Comparison of ENCODE assay signal across 13 cellular contexts in the genomic region with DNA sequence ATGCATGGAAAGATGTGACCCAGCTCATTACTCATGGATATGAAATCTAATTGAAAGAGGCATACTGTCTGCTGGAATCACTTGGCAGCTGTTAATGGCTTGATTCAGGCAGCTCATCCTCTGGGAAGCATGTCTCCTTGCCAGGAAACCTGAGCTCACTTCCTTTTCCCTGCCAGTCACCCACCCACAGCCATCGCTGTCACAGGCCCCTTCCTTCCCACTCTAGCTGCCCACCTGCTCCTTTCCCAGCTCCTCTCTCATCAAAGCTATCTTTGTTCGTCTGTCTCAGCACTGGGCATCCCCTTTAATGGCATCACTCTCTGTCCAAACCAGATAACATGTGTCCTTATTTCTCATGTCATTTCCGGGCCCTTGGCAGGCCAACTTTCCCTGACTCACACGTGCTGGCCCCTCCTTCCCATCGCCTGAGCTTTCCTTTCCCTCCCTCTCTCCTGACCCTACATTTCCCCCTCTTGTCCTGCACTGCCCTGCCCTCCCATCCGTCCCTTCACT.
DNase-seq lines count a peak whose midpoint lies in the region; ATAC-seq and TF ChIP-seq lines count a peak whose summit lies in the region.
"Had no signal": no experiment of that assay in that cellular context is flagged by ENCODE, and none has a peak within 500 bp of the region (broad histone marks: within the 10 kb centered on the region; RNA-seq: fewer than 3 reads in every experiment).

No MANE protein-coding gene starts in this region.

- H3K9me3 ChIP-seq in left ventricle myocardium inferior (replicated peaks): no peaks in the 10 kb centered on the region
- H3K9me3 ChIP-seq in SK-N-SH: no peaks in the 10 kb centered on the region
- no peaks in the 10 kb centered on the region for H3K9me3 ChIP-seq in upper lobe of right lung
- H3K9me3 ChIP-seq: sigmoid colon, thyroid gland had no signal

- H3K36me3 ChIP-seq in left ventricle myocardium inferior (no peaks in the 10 kb centered on the region), SK-N-SH (replicated peaks in 1 of 2; ENCODE audit: control insufficient read depth in 1 of 2, insufficient read depth in 2 of 2, low read length in 1 of 2) (no peaks in the 10 kb centered on the region), upper lobe of right lung (no peaks in the 10 kb centered on the region), brain microvascular endothelial cell (replicated peaks) (no peaks in the 10 kb centered on the region)
- H3K36me3 ChIP-seq: sigmoid colon, thyroid gland had no signal

- no peak for DNase-seq in Right ventricle myocardium superior
- DNase-seq in left ventricle myocardium inferior: no peak
- no peak for DNase-seq in SK-N-SH
- peak; percentile 71 to 73 for DNase-seq in foreskin fibroblast
- DNase-seq in upper lobe of right lung: no peak
- DNase-seq in stimulated activated effector memory CD8-positive, alpha-beta T cell treated with anti-CD3 and anti-CD28 coated beads, Interleukin-12 subunit alpha, Interleukin-12 subunit beta, amount 100 ng/mL, for 72 hours (ENCODE audit: low spot score in 2 of 2): no peak
- no peak for DNase-seq in brain microvascular endothelial cell
- DNase-seq: naive B cell, SIG-M5, sigmoid colon, thyroid gland had no signal

- 20% methylated on average over 6 of the region's 6 CpGs for WGBS in SK-N-SH (ENCODE audit: low lambda C conversion rate)

- peak overlapping the region; percentile 17; the same call in 1 of the 2 replicates for H3K9ac ChIP-seq in SK-N-SH

- no peaks in the 10 kb centered on the region for H3K4me1 Mint-ChIP-seq in stimulated activated effector memory CD8-positive, alpha-beta T cell treated with anti-CD3 and anti-CD28 coated beads, Interleukin-12 subunit alpha, Interleukin-12 subunit beta, amount 100 ng/mL, for 72 hours
- H3K4me1 Mint-ChIP-seq: naive B cell, WTC11 had no signal

- in situ Hi-C loops in brain microvascular endothelial cell (cut with HindIII; ENCODE audit: low pct_ligation_motif_present, low sequenced_read_pairs): no loop called here

- intact Hi-C loops in Right ventricle myocardium superior (cut with DNase I): no loop called here
- intact Hi-C loops in left ventricle myocardium inferior (cut with micrococcal nuclease): no loop called here
- intact Hi-C loops in upper lobe of right lung (cut with DNase I): no loop called here

- H3K27ac ChIP-seq in left ventricle myocardium inferior (replicated peaks) (no peak overlapping the region), SK-N-SH (ENCODE audit: low read depth in 2 of 2, low read length in 1 of 2) (peak overlapping the region in 1 of 2 experiments; percentile 80; a peak in 2 of 4 replicates), upper lobe of right lung (no peak overlapping the region), brain microvascular endothelial cell (no peak overlapping the region)
- H3K27ac ChIP-seq: sigmoid colon, thyroid gland had no signal

- no peaks in the 10 kb centered on the region for H3K9me2 ChIP-seq in SK-N-SH

- peak; percentile 57 to 92 for TF ChIP-seq EP300 in SK-N-SH (IDR thresholded peaks at IDR 0.05; ENCODE audit: borderline replicate concordance in 1 of 2, low read depth in 1 of 2, low read length in 1 of 2)

- TF ChIP-seq CTCF in left ventricle myocardium inferior (IDR thresholded peaks at IDR 0.05; ENCODE audit: borderline replicate concordance) (no peak), SK-N-SH (IDR thresholded peaks at IDR 0.05) (no peak), foreskin fibroblast (IDR thresholded peaks at IDR 0.05; ENCODE audit: low read depth, low read length) (no peak), upper lobe of right lung (IDR thresholded peaks at IDR 0.05) (no peak), brain microvascular endothelial cell (IDR thresholded peaks at IDR 0.05; ENCODE audit: low read depth, low read length, missing control alignments) (no peak)

- H3K4me1 ChIP-seq in left ventricle myocardium inferior (peaks cover 9% of the 10 kb centered on the region), SK-N-SH (ENCODE audit: control insufficient read depth in 1 of 2, insufficient read depth in 2 of 2, low read depth in 1 of 2, low read length in 1 of 2) (peaks cover 5 to 11% of the 10 kb centered on the region in 2 experiments), upper lobe of right lung (no peaks in the 10 kb centered on the region)
- H3K4me1 ChIP-seq: thyroid gland had no signal

- peak overlapping the region; percentile 65; the same call in 1 of the 2 replicates for H2AFZ ChIP-seq in SK-N-SH (ENCODE audit: low read depth)

- no peaks in the 10 kb centered on the region for H3K36me3 Mint-ChIP-seq in stimulated activated effector memory CD8-positive, alpha-beta T cell treated with anti-CD3 and anti-CD28 coated beads, Interleukin-12 subunit alpha, Interleukin-12 subunit beta, amount 100 ng/mL, for 72 hours
- H3K36me3 Mint-ChIP-seq: WTC11 had no signal

- CTCF ChIA-PET in SK-N-SH (lab: Yijun Ruan, JAX): interaction anchor here (0.8 to 1.9 kb wide), 3 partner anchors 10 to 942 kb away, joined by 3 to 7 read pairs (median 4); no protein-coding TSS in a partner anchor

- no peak overlapping the region for H3K4me3 Mint-ChIP-seq in stimulated activated effector memory CD8-positive, alpha-beta T cell treated with anti-CD3 and anti-CD28 coated beads, Interleukin-12 subunit alpha, Interleukin-12 subunit beta, amount 100 ng/mL, for 72 hours
- H3K4me3 Mint-ChIP-seq: naive B cell, WTC11 had no signal

- no peak overlapping the region for H3K27ac Mint-ChIP-seq in stimulated activated effector memory CD8-positive, alpha-beta T cell treated with anti-CD3 and anti-CD28 coated beads, Interleukin-12 subunit alpha, Interleukin-12 subunit beta, amount 100 ng/mL, for 72 hours
- H3K27ac Mint-ChIP-seq: naive B cell, WTC11 had no signal

- POLR2A ChIA-PET in SK-N-SH (lab: Yijun Ruan, JAX): no interaction called here

- H4K20me1 ChIP-seq in SK-N-SH (ENCODE audit: insufficient read depth): no peaks in the 10 kb centered on the region

- no peaks in the 10 kb centered on the region for H3K27me3 ChIP-seq in left ventricle myocardium inferior (ENCODE audit: low read depth)
- H3K27me3 ChIP-seq in SK-N-SH (ENCODE audit: insufficient read depth): no peaks in the 10 kb centered on the region
- no peaks in the 10 kb centered on the region for H3K27me3 ChIP-seq in upper lobe of right lung
- no peaks in the 10 kb centered on the region for H3K27me3 ChIP-seq in brain microvascular endothelial cell (replicated peaks)
- H3K27me3 ChIP-seq: sigmoid colon, thyroid gland had no signal

- peaks cover 21% of the 10 kb centered on the region for H3F3A ChIP-seq in SK-N-SH (replicated peaks; ENCODE audit: insufficient read depth)

- H3K4me3 ChIP-seq in left ventricle myocardium inferior (no peak overlapping the region), SK-N-SH (ENCODE audit: low read depth in 2 of 2, low read length in 1 of 2) (no peak overlapping the region), foreskin fibroblast (ENCODE audit: low read depth in 1 of 2, low read length in 2 of 2) (no peak overlapping the region), upper lobe of right lung (no peak overlapping the region), brain microvascular endothelial cell (ENCODE audit: low read depth, low read length) (no peak overlapping the region)
- H3K4me3 ChIP-seq: sigmoid colon, thyroid gland had no signal

- peak; percentile 39 for ATAC-seq in Right ventricle myocardium superior (ENCODE audit: poor library complexity)
- peak; percentile 31 for ATAC-seq in upper lobe of right lung
- no peak for ATAC-seq in HG03135 (IDR thresholded peaks at IDR 0.05; ENCODE audit: unreplicated experiment)
- no peak for ATAC-seq in stimulated activated effector memory CD8-positive, alpha-beta T cell treated with anti-CD3 and anti-CD28 coated beads, Interleukin-12 subunit alpha, Interleukin-12 subunit beta, amount 100 ng/mL, for 72 hours
- ATAC-seq: WTC11 had no signal

- H3K9me3 Mint-ChIP-seq in stimulated activated effector memory CD8-positive, alpha-beta T cell treated with anti-CD3 and anti-CD28 coated beads, Interleukin-12 subunit alpha, Interleukin-12 subunit beta, amount 100 ng/mL, for 72 hours: peaks cover 30% of the 10 kb centered on the region
- H3K9me3 Mint-ChIP-seq: WTC11 had no signal

- no peak for TF ChIP-seq RAD21 in SK-N-SH (IDR thresholded peaks at IDR 0.05; ENCODE audit: low read length)

- peak overlapping the region; percentile 30 for H3K4me2 ChIP-seq in SK-N-SH

- H3K79me2 ChIP-seq in SK-N-SH (ENCODE audit: insufficient read depth): no peaks in the 10 kb centered on the region

TF ChIP-seq in SK-N-SH, 30 proteins besides CTCF, POLR2A, EP300 and RAD21 (continues in another document):
- TF ChIP-seq, protein P1, sequence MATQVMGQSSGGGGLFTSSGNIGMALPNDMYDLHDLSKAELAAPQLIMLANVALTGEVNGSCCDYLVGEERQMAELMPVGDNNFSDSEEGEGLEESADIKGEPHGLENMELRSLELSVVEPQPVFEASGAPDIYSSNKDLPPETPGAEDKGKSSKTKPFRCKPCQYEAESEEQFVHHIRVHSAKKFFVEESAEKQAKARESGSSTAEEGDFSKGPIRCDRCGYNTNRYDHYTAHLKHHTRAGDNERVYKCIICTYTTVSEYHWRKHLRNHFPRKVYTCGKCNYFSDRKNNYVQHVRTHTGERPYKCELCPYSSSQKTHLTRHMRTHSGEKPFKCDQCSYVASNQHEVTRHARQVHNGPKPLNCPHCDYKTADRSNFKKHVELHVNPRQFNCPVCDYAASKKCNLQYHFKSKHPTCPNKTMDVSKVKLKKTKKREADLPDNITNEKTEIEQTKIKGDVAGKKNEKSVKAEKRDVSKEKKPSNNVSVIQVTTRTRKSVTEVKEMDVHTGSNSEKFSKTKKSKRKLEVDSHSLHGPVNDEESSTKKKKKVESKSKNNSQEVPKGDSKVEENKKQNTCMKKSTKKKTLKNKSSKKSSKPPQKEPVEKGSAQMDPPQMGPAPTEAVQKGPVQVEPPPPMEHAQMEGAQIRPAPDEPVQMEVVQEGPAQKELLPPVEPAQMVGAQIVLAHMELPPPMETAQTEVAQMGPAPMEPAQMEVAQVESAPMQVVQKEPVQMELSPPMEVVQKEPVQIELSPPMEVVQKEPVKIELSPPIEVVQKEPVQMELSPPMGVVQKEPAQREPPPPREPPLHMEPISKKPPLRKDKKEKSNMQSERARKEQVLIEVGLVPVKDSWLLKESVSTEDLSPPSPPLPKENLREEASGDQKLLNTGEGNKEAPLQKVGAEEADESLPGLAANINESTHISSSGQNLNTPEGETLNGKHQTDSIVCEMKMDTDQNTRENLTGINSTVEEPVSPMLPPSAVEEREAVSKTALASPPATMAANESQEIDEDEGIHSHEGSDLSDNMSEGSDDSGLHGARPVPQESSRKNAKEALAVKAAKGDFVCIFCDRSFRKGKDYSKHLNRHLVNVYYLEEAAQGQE (IDR thresholded peaks at IDR 0.05; ENCODE audit: low read depth, low read length): peak; percentile 20; the same call in 1 of the 2 replicates
- TF ChIP-seq, protein P2, sequence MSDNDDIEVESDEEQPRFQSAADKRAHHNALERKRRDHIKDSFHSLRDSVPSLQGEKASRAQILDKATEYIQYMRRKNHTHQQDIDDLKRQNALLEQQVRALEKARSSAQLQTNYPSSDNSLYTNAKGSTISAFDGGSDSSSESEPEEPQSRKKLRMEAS (IDR thresholded peaks at IDR 0.05; ENCODE audit: low read depth): peak; percentile 84
- TF ChIP-seq RXRA (IDR thresholded peaks at IDR 0.05; ENCODE audit: borderline replicate concordance, low read depth) (no peak), MEF2A (IDR thresholded peaks at IDR 0.05; ENCODE audit: borderline replicate concordance, low read depth) (peak; percentile 73; the same call in 1 of the 2 replicates)

Comparison
In these comparisons a context has a peak if more than half of its experiments do, and no peak if none do; other contexts are left out.
1. ATAC-seq: peak in Right ventricle myocardium superior (single experiment) and upper lobe of right lung (single experiment); none in HG03135 (single experiment) and stimulated activated effector memory CD8-positive, alpha-beta T cell treated with anti-CD3 and anti-CD28 coated beads, Interleukin-12 subunit alpha, Interleukin-12 subunit beta, amount 100 ng/mL, for 72 hours (single experiment).
2. DNase-seq: peak in foreskin fibroblast (2 of 2); none in Right ventricle myocardium superior (single experiment), left ventricle myocardium inferior (single experiment), SK-N-SH (single experiment), upper lobe of right lung (single experiment), stimulated activated effector memory CD8-positive, alpha-beta T cell treated with anti-CD3 and anti-CD28 coated beads, Interleukin-12 subunit alpha, Interleukin-12 subunit beta, amount 100 ng/mL, for 72 hours (0 of 2) and brain microvascular endothelial cell (single experiment).